28 cellular contexts compared by ENCODE assay signal in genomic region chr6:157635388-157636244, GRCh38.
A peak's percentile ranks its signal among the peaks of the same experiment; 100 is the strongest.
DNase-seq lines count a peak whose midpoint lies in the region; ATAC-seq and TF ChIP-seq lines count a peak whose summit lies in the region.
"Had no signal": no experiment of that assay in that cellular context is flagged by ENCODE, and none has a peak within 500 bp of the region (broad histone marks: within the 10 kb centered on the region; RNA-seq: fewer than 3 reads in every experiment).

No MANE protein-coding gene starts in this region.

- no peaks in the 10 kb centered on the region for H3K79me2 ChIP-seq in osteoblast (ENCODE audit: insufficient read depth, low read length)

- POLR2A ChIA-PET in CD4-positive, alpha-beta T cell (lab: Charles Lee) = no interaction called here

- intact Hi-C loops in natural killer cell (cut with micrococcal nuclease) = no loop called here
- intact Hi-C loops in posterior cingulate gyrus (cut with DNase I) = no loop called here
- intact Hi-C loops in CD4-positive, alpha-beta T cell (cut with DNase I, micrococcal nuclease) = no loop called here

- no peak for ATAC-seq in natural killer cell treated with Interleukin-12 subunit alpha and Interleukin-12 subunit beta and Interleukin-15 and Interleukin-18, amount 100 ng/mL, for 72 hours
- no peak for ATAC-seq in natural killer cell
- ATAC-seq in CD4-positive, alpha-beta T cell (ENCODE audit: poor library complexity) = no peak
- ATAC-seq: CD8-positive, alpha-beta T cell; stimulated activated naive CD8-positive, alpha-beta T cell treated with anti-CD3 and anti-CD28 coated beads, Interleukin-15, Interleukin-2, amounts not matched to agents 100 U/mL and 50 U/mL, for 24 hours had no signal

- no peaks in the 10 kb centered on the region for H3K9me3 Mint-ChIP-seq in natural killer cell treated with Interleukin-12 subunit alpha and Interleukin-12 subunit beta and Interleukin-15 and Interleukin-18, amount 100 ng/mL, for 72 hours
- H3K9me3 Mint-ChIP-seq in natural killer cell (no peaks in the 10 kb centered on the region), immature natural killer cell (no peaks in the 10 kb centered on the region)
- no peaks in the 10 kb centered on the region for H3K9me3 Mint-ChIP-seq in CD4-positive, alpha-beta T cell
- H3K9me3 Mint-ChIP-seq: CD8-positive, alpha-beta T cell; dendritic cell treated with granulocyte-macrophage colony-stimulating factor and Interleukin-4, amounts not matched to agents 40 ng/mL and 50 ng/mL, for 4 days had no signal

- H2AFZ ChIP-seq in osteoblast (ENCODE audit: low read length) = no peak overlapping the region

- H3K27ac ChIP-seq in osteoblast (ENCODE audit: low read depth, low read length) = no peak overlapping the region
- no peak overlapping the region for H3K27ac ChIP-seq in CD4-positive, alpha-beta T cell (ENCODE audit: low read depth, low read length)
- H3K27ac ChIP-seq: ascending aorta, right atrium auricular region, thyroid gland had no signal

- no peak overlapping the region for H3K27ac Mint-ChIP-seq in natural killer cell treated with Interleukin-12 subunit alpha and Interleukin-12 subunit beta and Interleukin-15 and Interleukin-18, amount 100 ng/mL, for 72 hours
- H3K27ac Mint-ChIP-seq in natural killer cell (no peak overlapping the region), immature natural killer cell (no peak overlapping the region)
- no peak overlapping the region for H3K27ac Mint-ChIP-seq in CD4-positive, alpha-beta T cell
- H3K27ac Mint-ChIP-seq: CD8-positive, alpha-beta T cell; dendritic cell treated with granulocyte-macrophage colony-stimulating factor and Interleukin-4, amounts not matched to agents 40 ng/mL and 50 ng/mL, for 4 days had no signal

- no peaks in the 10 kb centered on the region for H3K9me3 ChIP-seq in osteoblast (ENCODE audit: low read depth, low read length)
- H3K9me3 ChIP-seq in CD4-positive, alpha-beta T cell (ENCODE audit: control insufficient read depth, low read length) = no peaks in the 10 kb centered on the region
- H3K9me3 ChIP-seq: ascending aorta, MG63, right atrium auricular region, thyroid gland had no signal

- TF ChIP-seq CTCF in natural killer cell (IDR thresholded peaks at IDR 0.05) (no peak), fibroblast of pulmonary artery (IDR thresholded peaks at IDR 0.05; ENCODE audit: low read length, missing control alignments) (no peak), osteoblast (IDR thresholded peaks at IDR 0.05; ENCODE audit: extremely low read depth, low read depth, low read length) (no peak)
- no peak for TF ChIP-seq CTCF in CD4-positive, alpha-beta T cell (IDR thresholded peaks at IDR 0.05)

- no peaks in the 10 kb centered on the region for H4K20me1 ChIP-seq in osteoblast (ENCODE audit: insufficient read depth, low read length)

- CTCF ChIA-PET in CD4-positive, alpha-beta T cell (lab: Charles Lee) = no interaction called here

- peaks cover 28% of the 10 kb centered on the region for H3K4me1 ChIP-seq in osteoblast (ENCODE audit: insufficient read depth, low read length)
- H3K4me1 ChIP-seq: ascending aorta, right atrium auricular region had no signal

- DNase-seq in natural killer cell treated with Interleukin-12 subunit alpha and Interleukin-12 subunit beta and Interleukin-15 and Interleukin-18, amount 100 ng/mL, for 72 hours (ENCODE audit: low spot score) = peak; percentile 37
- DNase-seq in natural killer cell (no peak), fibroblast of pulmonary artery (ENCODE audit: low read depth) (peak; percentile 40), osteoblast (ENCODE audit: insufficient read length, low spot score, missing footprints) (peak; percentile 34), posterior cingulate gyrus (no peak), immature natural killer cell (no peak), HPDE6-E6E7 (ENCODE audit: extremely low spot score) (no peak)
- DNase-seq in CD4-positive, alpha-beta T cell = no peak
- DNase-seq: activated CD4-positive, alpha-beta T cell treated with anti-CD3 and anti-CD28 coated beads, Interleukin-2, amount 50 U/mL, for 1 hour; activated naive CD4-positive, alpha-beta T cell treated with anti-CD3 and anti-CD28 coated beads, Interleukin-2, amount 50 U/mL, for 16 hours; AML-193; CD8-positive, alpha-beta T cell; central memory CD4-positive, alpha-beta T cell; DMS53; GDM1; KBM-7; MG63; NCI-H1417 treated with DMSO at 0.1 percent for 48 hours; NCI-H510A treated with DMSO at 0.1 percent for 48 hours; occipital lobe; RPMI8226; stimulated activated CD4-positive, alpha-beta T cell treated with anti-CD3 and anti-CD28 coated beads, Interleukin-12 subunit alpha, Interleukin-12 subunit beta, amount 100 ng/mL, for 4 hours; stimulated activated naive CD8-positive, alpha-beta T cell treated with anti-CD3 and anti-CD28 coated beads, Interleukin-15, Interleukin-2, amounts not matched to agents 100 U/mL and 50 U/mL, for 24 hours; T-helper 2 cell; thyroid gland had no signal

- H3K4me3 ChIP-seq in fibroblast of pulmonary artery (replicated peaks; ENCODE audit: low read depth, low read length) (no peak overlapping the region), osteoblast (ENCODE audit: insufficient read depth, low read length) (no peak overlapping the region)
- H3K4me3 ChIP-seq: ascending aorta, MG63, right atrium auricular region, thyroid gland had no signal

- H3K4me1 Mint-ChIP-seq in natural killer cell treated with Interleukin-12 subunit alpha and Interleukin-12 subunit beta and Interleukin-15 and Interleukin-18, amount 100 ng/mL, for 72 hours (ENCODE audit: low read depth in 2 of 2) = peaks cover 0 to 4% of the 10 kb centered on the region in 2 donors
- H3K4me1 Mint-ChIP-seq in natural killer cell (peaks cover 0 to 7% of the 10 kb centered on the region in 2 donors), immature natural killer cell (no peaks in the 10 kb centered on the region)
- H3K4me1 Mint-ChIP-seq in CD4-positive, alpha-beta T cell (ENCODE audit: low read depth) = no peaks in the 10 kb centered on the region

- no peak overlapping the region for H3K4me3 Mint-ChIP-seq in natural killer cell treated with Interleukin-12 subunit alpha and Interleukin-12 subunit beta and Interleukin-15 and Interleukin-18, amount 100 ng/mL, for 72 hours
- no peak overlapping the region for H3K4me3 Mint-ChIP-seq in natural killer cell
- no peak overlapping the region for H3K4me3 Mint-ChIP-seq in immature natural killer cell
- H3K4me3 Mint-ChIP-seq in CD4-positive, alpha-beta T cell = no peak overlapping the region
- H3K4me3 Mint-ChIP-seq: CD8-positive, alpha-beta T cell; dendritic cell treated with granulocyte-macrophage colony-stimulating factor and Interleukin-4, amounts not matched to agents 40 ng/mL and 50 ng/mL, for 4 days had no signal

- H3K4me2 ChIP-seq in osteoblast (ENCODE audit: insufficient read depth, low read length) = no peak overlapping the region

- H3K27me3 ChIP-seq in osteoblast (ENCODE audit: insufficient read depth, low read length) = no peaks in the 10 kb centered on the region
- H3K27me3 ChIP-seq in CD4-positive, alpha-beta T cell (ENCODE audit: control insufficient read depth, insufficient read depth, low read length) = no peaks in the 10 kb centered on the region
- H3K27me3 ChIP-seq: ascending aorta, MG63, right atrium auricular region, thyroid gland had no signal

- no peaks in the 10 kb centered on the region for H3K36me3 ChIP-seq in osteoblast (ENCODE audit: insufficient read depth, low read length)
- H3K36me3 ChIP-seq: MG63, right atrium auricular region, thyroid gland had no signal

- H3K36me3 Mint-ChIP-seq in natural killer cell treated with Interleukin-12 subunit alpha and Interleukin-12 subunit beta and Interleukin-15 and Interleukin-18, amount 100 ng/mL, for 72 hours = no peaks in the 10 kb centered on the region
- H3K36me3 Mint-ChIP-seq in natural killer cell (no peaks in the 10 kb centered on the region), immature natural killer cell (peaks cover 0 to 18% (median 14%) of the 10 kb centered on the region in 3 donors)
- no peaks in the 10 kb centered on the region for H3K36me3 Mint-ChIP-seq in CD4-positive, alpha-beta T cell (ENCODE audit: low read depth)
- H3K36me3 Mint-ChIP-seq: CD8-positive, alpha-beta T cell had no signal

- no peaks in the 10 kb centered on the region for H3K27me3 Mint-ChIP-seq in natural killer cell treated with Interleukin-12 subunit alpha and Interleukin-12 subunit beta and Interleukin-15 and Interleukin-18, amount 100 ng/mL, for 72 hours
- H3K27me3 Mint-ChIP-seq in natural killer cell (ENCODE audit: low read depth in 2 of 2) (no peaks in the 10 kb centered on the region), immature natural killer cell (ENCODE audit: low read depth in 3 of 3) (peaks cover 0 to 2% (median 0%) of the 10 kb centered on the region in 3 donors)
- no peaks in the 10 kb centered on the region for H3K27me3 Mint-ChIP-seq in CD4-positive, alpha-beta T cell

Comparison
In these comparisons a context has a peak if more than half of its experiments do, and no peak if none do; other contexts are left out.
1. DNase-seq: peak in natural killer cell treated with Interleukin-12 subunit alpha and Interleukin-12 subunit beta and Interleukin-15 and Interleukin-18, amount 100 ng/mL, for 72 hours (single experiment), fibroblast of pulmonary artery (single experiment) and osteoblast (single experiment); none in natural killer cell (single experiment), posterior cingulate gyrus (0 of 10), immature natural killer cell (0 of 3), HPDE6-E6E7 (single experiment) and CD4-positive, alpha-beta T cell (0 of 10).